1 cellular context compared by ENCODE assay signal in genomic region chr1:170567214-170567613, GRCh38.
TF ChIP-seq lines count a peak whose summit lies in the region.

No MANE protein-coding gene starts in this region.

TF ChIP-seq in GM23338, 12 proteins besides CTCF, POLR2A, EP300 and RAD21:
- TF ChIP-seq ZNF462 (CRISPR knock-in tag; IDR thresholded peaks at IDR 0.05) = no peak
- TF ChIP-seq NANOG (IDR thresholded peaks at IDR 0.05; ENCODE audit: borderline replicate concordance) = no peak
- no peak for TF ChIP-seq EZH2 (IDR thresholded peaks at IDR 0.05; ENCODE audit: low read depth, unreplicated experiment)
- TF ChIP-seq ZNF114 (CRISPR knock-in tag; IDR thresholded peaks at IDR 0.05) = no peak
- no peak for TF ChIP-seq CREB1 (CRISPR knock-in tag; IDR thresholded peaks at IDR 0.05; ENCODE audit: low read depth)
- no peak for TF ChIP-seq POLR2AphosphoS5 (IDR thresholded peaks at IDR 0.05; ENCODE audit: low read depth)
- TF ChIP-seq STAT1 (IDR thresholded peaks at IDR 0.05; ENCODE audit: unreplicated experiment) = no peak
- TF ChIP-seq ZNF331 (CRISPR knock-in tag; IDR thresholded peaks at IDR 0.05; ENCODE audit: low read depth) = no peak
- no peak for TF ChIP-seq JUNB (IDR thresholded peaks at IDR 0.05; ENCODE audit: unreplicated experiment)
- TF ChIP-seq, protein P1, sequence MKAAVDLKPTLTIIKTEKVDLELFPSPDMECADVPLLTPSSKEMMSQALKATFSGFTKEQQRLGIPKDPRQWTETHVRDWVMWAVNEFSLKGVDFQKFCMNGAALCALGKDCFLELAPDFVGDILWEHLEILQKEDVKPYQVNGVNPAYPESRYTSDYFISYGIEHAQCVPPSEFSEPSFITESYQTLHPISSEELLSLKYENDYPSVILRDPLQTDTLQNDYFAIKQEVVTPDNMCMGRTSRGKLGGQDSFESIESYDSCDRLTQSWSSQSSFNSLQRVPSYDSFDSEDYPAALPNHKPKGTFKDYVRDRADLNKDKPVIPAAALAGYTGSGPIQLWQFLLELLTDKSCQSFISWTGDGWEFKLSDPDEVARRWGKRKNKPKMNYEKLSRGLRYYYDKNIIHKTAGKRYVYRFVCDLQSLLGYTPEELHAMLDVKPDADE (IDR thresholded peaks at IDR 0.05) = no peak
- TF ChIP-seq, protein P2, sequence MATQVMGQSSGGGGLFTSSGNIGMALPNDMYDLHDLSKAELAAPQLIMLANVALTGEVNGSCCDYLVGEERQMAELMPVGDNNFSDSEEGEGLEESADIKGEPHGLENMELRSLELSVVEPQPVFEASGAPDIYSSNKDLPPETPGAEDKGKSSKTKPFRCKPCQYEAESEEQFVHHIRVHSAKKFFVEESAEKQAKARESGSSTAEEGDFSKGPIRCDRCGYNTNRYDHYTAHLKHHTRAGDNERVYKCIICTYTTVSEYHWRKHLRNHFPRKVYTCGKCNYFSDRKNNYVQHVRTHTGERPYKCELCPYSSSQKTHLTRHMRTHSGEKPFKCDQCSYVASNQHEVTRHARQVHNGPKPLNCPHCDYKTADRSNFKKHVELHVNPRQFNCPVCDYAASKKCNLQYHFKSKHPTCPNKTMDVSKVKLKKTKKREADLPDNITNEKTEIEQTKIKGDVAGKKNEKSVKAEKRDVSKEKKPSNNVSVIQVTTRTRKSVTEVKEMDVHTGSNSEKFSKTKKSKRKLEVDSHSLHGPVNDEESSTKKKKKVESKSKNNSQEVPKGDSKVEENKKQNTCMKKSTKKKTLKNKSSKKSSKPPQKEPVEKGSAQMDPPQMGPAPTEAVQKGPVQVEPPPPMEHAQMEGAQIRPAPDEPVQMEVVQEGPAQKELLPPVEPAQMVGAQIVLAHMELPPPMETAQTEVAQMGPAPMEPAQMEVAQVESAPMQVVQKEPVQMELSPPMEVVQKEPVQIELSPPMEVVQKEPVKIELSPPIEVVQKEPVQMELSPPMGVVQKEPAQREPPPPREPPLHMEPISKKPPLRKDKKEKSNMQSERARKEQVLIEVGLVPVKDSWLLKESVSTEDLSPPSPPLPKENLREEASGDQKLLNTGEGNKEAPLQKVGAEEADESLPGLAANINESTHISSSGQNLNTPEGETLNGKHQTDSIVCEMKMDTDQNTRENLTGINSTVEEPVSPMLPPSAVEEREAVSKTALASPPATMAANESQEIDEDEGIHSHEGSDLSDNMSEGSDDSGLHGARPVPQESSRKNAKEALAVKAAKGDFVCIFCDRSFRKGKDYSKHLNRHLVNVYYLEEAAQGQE (IDR thresholded peaks at IDR 0.05; ENCODE audit: unreplicated experiment) = no peak
- no peak for TF ChIP-seq EZH2phosphoT487 (IDR thresholded peaks at IDR 0.05; ENCODE audit: unreplicated experiment)
TF ChIP-seq in GM23338: peak in this region for 0.
